8 cellular contexts compared by ENCODE assay signal in genomic region chr2:126776701-126777619, GRCh38.
DNase-seq lines count a peak whose midpoint lies in the region; ATAC-seq and TF ChIP-seq lines count a peak whose summit lies in the region.

No MANE protein-coding gene starts in this region.

- peaks cover 6% of the 10 kb centered on the region for H3K4me1 Mint-ChIP-seq in activated T-helper 1 cell treated with anti-CD3 and anti-CD28 coated beads, Interleukin-12 subunit alpha, Interleukin-12 subunit beta, Interleukin-2, Interleukin-4 antibody, amounts not matched to agents 30 ng/mL and 10 ng/mL and 1 ng/mL, durations not matched to agents 14 hours and 24 hours and 36 hours (ENCODE audit: low read depth)
- peaks cover 8 to 15% (median 12%) of the 10 kb centered on the region in 3 donors for H3K4me1 Mint-ChIP-seq in naive B cell

- H3K36me3 Mint-ChIP-seq in activated T-helper 1 cell treated with anti-CD3 and anti-CD28 coated beads, Interleukin-12 subunit alpha, Interleukin-12 subunit beta, Interleukin-2, Interleukin-4 antibody, amounts not matched to agents 30 ng/mL and 10 ng/mL and 1 ng/mL, durations not matched to agents 14 hours and 24 hours and 36 hours (ENCODE audit: low read depth), result no peaks in the 10 kb centered on the region
- H3K36me3 Mint-ChIP-seq in naive B cell, result no peaks in the 10 kb centered on the region

- no peaks in the 10 kb centered on the region for H4K20me1 ChIP-seq in fibroblast of lung (ENCODE audit: control insufficient read depth, extremely low read depth, insufficient read depth, low read length)

- H3K4me3 Mint-ChIP-seq in activated T-helper 1 cell treated with anti-CD3 and anti-CD28 coated beads, Interleukin-12 subunit alpha, Interleukin-12 subunit beta, Interleukin-2, Interleukin-4 antibody, amounts not matched to agents 30 ng/mL and 10 ng/mL and 1 ng/mL, durations not matched to agents 14 hours and 24 hours and 36 hours, result peak overlapping the region; percentile 87
- H3K4me3 Mint-ChIP-seq in naive B cell, result peak overlapping the region; percentile 85 to 95 (median 92)

- H3K27me3 Mint-ChIP-seq in activated T-helper 1 cell treated with anti-CD3 and anti-CD28 coated beads, Interleukin-12 subunit alpha, Interleukin-12 subunit beta, Interleukin-2, Interleukin-4 antibody, amounts not matched to agents 30 ng/mL and 10 ng/mL and 1 ng/mL, durations not matched to agents 14 hours and 24 hours and 36 hours (ENCODE audit: insufficient read depth), result peaks cover 10% of the 10 kb centered on the region
- H3K27me3 Mint-ChIP-seq in naive B cell, result peaks cover 12 to 53% (median 50%) of the 10 kb centered on the region in 3 donors

- H3K4me3 ChIP-seq in fibroblast of lung (replicated peaks in 1 of 4; ENCODE audit: control extremely low read depth in 1 of 4, insufficient read depth in 1 of 4, low read depth in 3 of 4, low read length in 4 of 4), result peak overlapping the region; percentile 38 to 62 (median 53)

- DNase-seq in COR-L47 (lab: John Stamatoyannopoulos, UW), result peak; percentile 55
- peak; percentile 72 for DNase-seq in activated T-helper 1 cell treated with anti-CD3 and anti-CD28 coated beads, Interleukin-12 subunit alpha, Interleukin-12 subunit beta, Interleukin-2, Interleukin-4 antibody, amounts not matched to agents 30 ng/mL and 10 ng/mL and 1 ng/mL, durations not matched to agents 14 hours and 24 hours and 36 hours (ENCODE audit: low spot score)
- peak; percentile 36 to 72 for DNase-seq in fibroblast of lung (ENCODE audit: low read depth in 2 of 2)
- DNase-seq in naive B cell, result peak; percentile 62
- peak; percentile 49 to 56 for DNase-seq in stimulated activated CD8-positive, alpha-beta memory T cell treated with anti-CD3 and anti-CD28 coated beads, Interleukin-7, amount 100 ng/mL, for 48 hours (ENCODE audit: extremely low read depth in 1 of 2, low read depth in 1 of 2)

- no peaks in the 10 kb centered on the region for H3K9me3 ChIP-seq in fibroblast of lung (ENCODE audit: control insufficient read depth, insufficient read depth, low read depth, low read length)

- H3K27me3 ChIP-seq in fibroblast of lung (ENCODE audit: control insufficient read depth, insufficient read depth, low read length), result peaks cover 5% of the 10 kb centered on the region

- H3K4me1 ChIP-seq in fibroblast of lung (ENCODE audit: control insufficient read depth, extremely low read depth, insufficient read depth, low read length), result peaks cover 3% of the 10 kb centered on the region

- peak; percentile 88 for ATAC-seq in GM19455 (IDR thresholded peaks at IDR 0.05; ENCODE audit: unreplicated experiment)
- ATAC-seq in HG03571 (IDR thresholded peaks at IDR 0.05; ENCODE audit: unreplicated experiment), result peak; percentile 91
- ATAC-seq in naive B cell (ENCODE audit: low read depth in 2 of 2), result peak; percentile 77 to 82

- TF ChIP-seq CTCF in fibroblast of lung (conservative IDR thresholded peaks at IDR 0.05 in 1 of 2, IDR thresholded peaks at IDR 0.05 in 1 of 2; ENCODE audit: low read depth in 1 of 2, low read length in 2 of 2), result peak; percentile 98 to 99

- H2AFZ ChIP-seq in fibroblast of lung (ENCODE audit: low read length), result peak overlapping the region; percentile 84

- no peaks in the 10 kb centered on the region for H3K9me3 Mint-ChIP-seq in activated T-helper 1 cell treated with anti-CD3 and anti-CD28 coated beads, Interleukin-12 subunit alpha, Interleukin-12 subunit beta, Interleukin-2, Interleukin-4 antibody, amounts not matched to agents 30 ng/mL and 10 ng/mL and 1 ng/mL, durations not matched to agents 14 hours and 24 hours and 36 hours
- no peaks in the 10 kb centered on the region for H3K9me3 Mint-ChIP-seq in naive B cell

- peak overlapping the region; percentile 18 for H3K27ac Mint-ChIP-seq in activated T-helper 1 cell treated with anti-CD3 and anti-CD28 coated beads, Interleukin-12 subunit alpha, Interleukin-12 subunit beta, Interleukin-2, Interleukin-4 antibody, amounts not matched to agents 30 ng/mL and 10 ng/mL and 1 ng/mL, durations not matched to agents 14 hours and 24 hours and 36 hours
- H3K27ac Mint-ChIP-seq in naive B cell, result peak overlapping the region in 4 of 6 donors; percentile 42 to 66 (median 58)

- H3K4me2 ChIP-seq in fibroblast of lung (ENCODE audit: extremely low read depth, insufficient read depth, low read length), result peak overlapping the region; percentile 94

- H3K79me2 ChIP-seq in fibroblast of lung (ENCODE audit: control insufficient read depth, insufficient read depth, low read length), result no peaks in the 10 kb centered on the region

- H3K27ac ChIP-seq in fibroblast of lung (ENCODE audit: insufficient read depth, low read length), result no peak overlapping the region

- H3K9ac ChIP-seq in fibroblast of lung (ENCODE audit: insufficient read depth, low read length), result peak overlapping the region; percentile 53

- H3K36me3 ChIP-seq in fibroblast of lung (ENCODE audit: control insufficient read depth, insufficient read depth, low read length), result no peaks in the 10 kb centered on the region

- intact Hi-C loops in activated T-helper 1 cell treated with anti-CD3 and anti-CD28 coated beads, Interleukin-12 subunit alpha, Interleukin-12 subunit beta, Interleukin-2, Interleukin-4 antibody, amounts not matched to agents 30 ng/mL and 10 ng/mL and 1 ng/mL, durations not matched to agents 14 hours and 24 hours and 36 hours (cut with micrococcal nuclease), result loop anchor here (1.0 to 5.0 kb wide), 8 partner anchors 118 to 1975 kb away; no protein-coding TSS in a partner anchor

TF ChIP-seq in PFSK-1, 5 proteins besides CTCF, POLR2A, EP300 and RAD21:
- TF ChIP-seq FOXP2 (optimal IDR thresholded peaks at IDR 0.05; ENCODE audit: borderline replicate concordance, extremely low read depth, extremely low read length, insufficient read depth), result peak; percentile 56
- no peak for TF ChIP-seq REST (IDR thresholded peaks at IDR 0.05; ENCODE audit: insufficient read depth in 1 of 2, low read depth in 2 of 2, low read length in 2 of 2)
- no peak for TF ChIP-seq POLR2AphosphoS5 (IDR thresholded peaks at IDR 0.05; ENCODE audit: low read depth, low read length)
